8 cellular contexts compared by ENCODE assay signal in genomic region chr9:128771745-128772519, GRCh38. TPM values are rescaled to one million over a fixed set of nuclear protein-coding genes. Genes with fewer than 3 reads are reported as not detected.
DNase-seq lines count a peak whose midpoint lies in the region; ATAC-seq and TF ChIP-seq lines count a peak whose summit lies in the region.

ZER1 (minus strand) TSS chr9:128771927; CDS start chr9:128755565, 16,362 bp downstream.

- peak within 1 kb of the TSS; percentile 98 for H3K4me3 Mint-ChIP-seq in nephron progenitor cell
- H3K4me3 Mint-ChIP-seq in stimulated activated naive CD8-positive, alpha-beta T cell treated with anti-CD3 and anti-CD28 coated beads, Interleukin-15, Interleukin-2, amounts not matched to agents 100 ng/mL and 50 ng/mL, for 24 hours, result peak within 1 kb of the TSS; percentile 94

- H3K79me2 ChIP-seq in DND-41 (ENCODE audit: insufficient read depth, low read length), result peaks cover 36% of the 10 kb centered on the region

- H3K4me3 ChIP-seq in DND-41 (ENCODE audit: low read depth in 1 of 2, low read length in 2 of 2) (peak within 1 kb of the TSS; percentile 95 to 99), fibroblast of the aortic adventitia (ENCODE audit: low read depth, low read length) (peak within 1 kb of the TSS; percentile 99)

- H3K36me3 Mint-ChIP-seq in nephron progenitor cell (ENCODE audit: low read depth), result no peaks in the 10 kb centered on the region
- peaks cover 4% of the 10 kb centered on the region for H3K36me3 Mint-ChIP-seq in stimulated activated naive CD8-positive, alpha-beta T cell treated with anti-CD3 and anti-CD28 coated beads, Interleukin-15, Interleukin-2, amounts not matched to agents 100 ng/mL and 50 ng/mL, for 24 hours (ENCODE audit: low read depth)

- no peaks in the 10 kb centered on the region for H3K27me3 Mint-ChIP-seq in nephron progenitor cell (ENCODE audit: low read depth, poor library complexity)
- no peaks in the 10 kb centered on the region for H3K27me3 Mint-ChIP-seq in stimulated activated naive CD8-positive, alpha-beta T cell treated with anti-CD3 and anti-CD28 coated beads, Interleukin-15, Interleukin-2, amounts not matched to agents 100 ng/mL and 50 ng/mL, for 24 hours

- H3K4me2 ChIP-seq in DND-41 (ENCODE audit: insufficient read depth, low read length), result peak within 1 kb of the TSS; percentile 97

- H3K9me3 Mint-ChIP-seq in nephron progenitor cell, result peaks cover 16% of the 10 kb centered on the region
- H3K9me3 Mint-ChIP-seq in stimulated activated naive CD8-positive, alpha-beta T cell treated with anti-CD3 and anti-CD28 coated beads, Interleukin-15, Interleukin-2, amounts not matched to agents 100 ng/mL and 50 ng/mL, for 24 hours, result no peaks in the 10 kb centered on the region

- H3K4me1 ChIP-seq in DND-41 (ENCODE audit: insufficient read depth, low read length), result peaks cover 25% of the 10 kb centered on the region

- peak within 1 kb of the TSS; percentile 98 for H3K27ac Mint-ChIP-seq in nephron progenitor cell
- H3K27ac Mint-ChIP-seq in stimulated activated naive CD8-positive, alpha-beta T cell treated with anti-CD3 and anti-CD28 coated beads, Interleukin-15, Interleukin-2, amounts not matched to agents 100 ng/mL and 50 ng/mL, for 24 hours, result peak within 1 kb of the TSS; percentile 92

- H3K27ac ChIP-seq in DND-41 (ENCODE audit: low read length), result peak within 1 kb of the TSS; percentile 91

- TF ChIP-seq POLR2A in Raji (IDR thresholded peaks at IDR 0.05; ENCODE audit: insufficient read depth, low read depth, low read length), result peak; percentile 51

- ATAC-seq in DND-41 (ENCODE audit: insufficient read depth, low read depth), result peak; percentile 93

- TF ChIP-seq CTCF in DND-41 (IDR thresholded peaks at IDR 0.05; ENCODE audit: borderline replicate concordance, extremely low read depth, low read length, poor library complexity, severe bottlenecking), result no peak
- no peak for TF ChIP-seq CTCF in fibroblast of the aortic adventitia (IDR thresholded peaks at IDR 0.05; ENCODE audit: insufficient read depth, low read length)
- TF ChIP-seq CTCF in nephron progenitor cell (IDR thresholded peaks at IDR 0.05), result no peak

- H3K27me3 ChIP-seq in DND-41 (ENCODE audit: insufficient read depth, low read length, poor library complexity), result no peaks in the 10 kb centered on the region

- peak; percentile 88 for DNase-seq in DND-41
- peak; percentile 40 for DNase-seq in GOT3 (lab: John Stamatoyannopoulos, UW)
- DNase-seq in LoVo (ENCODE audit: low spot score), result peak; percentile 90
- peak; percentile 91 for DNase-seq in activated T-helper 9 cell treated with anti-CD3 and anti-CD28 coated beads, Interleukin-2, amount 50 U/mL, for 16 hours (ENCODE audit: low read depth)
- DNase-seq in fibroblast of the aortic adventitia (ENCODE audit: low read depth), result peak; percentile 81
- DNase-seq in nephron progenitor cell, result peak; percentile 96

- H3K36me3 ChIP-seq in DND-41 (ENCODE audit: insufficient read depth, low read length), result peaks cover 11% of the 10 kb centered on the region

- peak within 1 kb of the TSS; percentile 100 for H2AFZ ChIP-seq in DND-41 (ENCODE audit: low read depth, low read length)

- no peaks in the 10 kb centered on the region for H3K9me3 ChIP-seq in DND-41 (ENCODE audit: insufficient read depth, low read length, severe bottlenecking)

- peaks cover 13% of the 10 kb centered on the region for H3K4me1 Mint-ChIP-seq in nephron progenitor cell
- H3K4me1 Mint-ChIP-seq in stimulated activated naive CD8-positive, alpha-beta T cell treated with anti-CD3 and anti-CD28 coated beads, Interleukin-15, Interleukin-2, amounts not matched to agents 100 ng/mL and 50 ng/mL, for 24 hours (ENCODE audit: low read depth), result peaks cover 22% of the 10 kb centered on the region

- peak within 1 kb of the TSS; percentile 82 for H3K9ac ChIP-seq in DND-41 (ENCODE audit: low read depth, low read length)

- H4K20me1 ChIP-seq in DND-41 (ENCODE audit: insufficient read depth, low read length), result no peaks in the 10 kb centered on the region

RNA-seq across cellular contexts. Expression of gene ZER1, which starts in this region (rescaled TPM):
- total RNA-seq in fibroblast of the aortic adventitia (ENCODE audit: low replicate concordance), result 24.3 and 76.3 TPM in 2 replicates

Comparison
In these comparisons a context has a peak if more than half of its experiments do, and no peak if none do; other contexts are left out.
1. Peak in every context shown above with its lines: DNase-seq, ATAC-seq, H3K4me3 ChIP-seq and H3K27ac ChIP-seq.
2. DNase-seq: peak in every context shown above with its lines; median percentile 96 in nephron progenitor cell; 91 in activated T-helper 9 cell treated with anti-CD3 and anti-CD28 coated beads, Interleukin-2, amount 50 U/mL, for 16 hours; 90 in LoVo; 88 in DND-41; 81 in fibroblast of the aortic adventitia; 40 in GOT3.